7 cellular contexts compared by ENCODE assay signal in the genomic region with DNA sequence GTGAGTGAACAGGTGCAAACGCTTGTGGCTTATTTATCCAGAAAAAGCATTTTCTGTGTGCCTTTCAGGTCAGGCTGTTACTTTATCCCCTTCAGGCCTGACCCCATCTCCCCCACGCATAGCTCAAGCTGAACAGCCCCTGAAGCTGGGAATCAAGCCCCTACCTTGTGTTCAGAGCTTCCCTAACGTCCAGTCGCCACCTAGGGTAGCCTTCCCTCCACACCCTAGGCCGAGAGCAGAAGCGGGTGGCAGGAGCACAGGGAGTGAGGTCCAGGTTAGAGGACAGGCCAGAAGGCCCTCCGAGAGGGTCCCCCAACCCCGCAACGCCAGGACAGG. TPM values are rescaled to one million over a fixed set of nuclear protein-coding genes. Genes with fewer than 3 reads are reported as not detected.
DNase-seq lines count a peak whose midpoint lies in the region; TF ChIP-seq lines count a peak whose summit lies in the region.
"Had no signal": no experiment of that assay in that cellular context is flagged by ENCODE, and none has a peak within 500 bp of the region (broad histone marks: within the 10 kb centered on the region; RNA-seq: fewer than 3 reads in every experiment).

No MANE protein-coding gene starts in this region.

- no peaks in the 10 kb centered on the region for H3K9me3 Mint-ChIP-seq in T-helper 1 cell treated with Interleukin-12 subunit alpha and Interleukin-12 subunit beta and Interleukin-4 antibody, amounts not matched to agents 30 μg/mL and 1 μg/mL, for 36 hours

- peaks cover 5 to 14% of the 10 kb centered on the region in 2 donors for H3K36me3 ChIP-seq in stomach smooth muscle (ENCODE audit: control insufficient read depth in 2 of 2, insufficient read depth in 2 of 2, low read length in 2 of 2)

- H3K9me3 ChIP-seq in stomach smooth muscle (ENCODE audit: control insufficient read depth in 2 of 2, low read length in 2 of 2) = no peaks in the 10 kb centered on the region

- no peak for DNase-seq in T-helper 1 cell
- DNase-seq in fibroblast of villous mesenchyme (ENCODE audit: low read depth) = no peak
- no peak for DNase-seq in DMS153 (lab: John Stamatoyannopoulos, UW)
- DNase-seq in AG20443 (ENCODE audit: low spot score) = no peak
- DNase-seq: KG1 had no signal

- H3K4me3 Mint-ChIP-seq in T-helper 1 cell treated with Interleukin-12 subunit alpha and Interleukin-12 subunit beta and Interleukin-4 antibody, amounts not matched to agents 30 μg/mL and 1 μg/mL, for 36 hours = peak overlapping the region; percentile 70

- H3K4me1 Mint-ChIP-seq in T-helper 1 cell treated with Interleukin-12 subunit alpha and Interleukin-12 subunit beta and Interleukin-4 antibody, amounts not matched to agents 30 μg/mL and 1 μg/mL, for 36 hours (ENCODE audit: low read depth) = peaks cover 10% of the 10 kb centered on the region

- H3K27ac Mint-ChIP-seq in T-helper 1 cell treated with Interleukin-12 subunit alpha and Interleukin-12 subunit beta and Interleukin-4 antibody, amounts not matched to agents 30 μg/mL and 1 μg/mL, for 36 hours = no peak overlapping the region

- peak overlapping the region in 1 of 2 donors; percentile 72 for H3K9ac ChIP-seq in stomach smooth muscle (ENCODE audit: low read length in 2 of 2)

- H3K4me1 ChIP-seq in stomach smooth muscle (ENCODE audit: control insufficient read depth, insufficient read depth, low read length) = peaks cover 13% of the 10 kb centered on the region

- peaks cover 8% of the 10 kb centered on the region for H3K27me3 Mint-ChIP-seq in T-helper 1 cell treated with Interleukin-12 subunit alpha and Interleukin-12 subunit beta and Interleukin-4 antibody, amounts not matched to agents 30 μg/mL and 1 μg/mL, for 36 hours (ENCODE audit: low read depth)

- peak overlapping the region; percentile 71 for H3K4me3 ChIP-seq in fibroblast of villous mesenchyme (ENCODE audit: low read depth, low read length)
- peak overlapping the region; percentile 44 to 76 for H3K4me3 ChIP-seq in stomach smooth muscle (ENCODE audit: low read length in 2 of 2)

- H3K36me3 Mint-ChIP-seq in T-helper 1 cell treated with Interleukin-12 subunit alpha and Interleukin-12 subunit beta and Interleukin-4 antibody, amounts not matched to agents 30 μg/mL and 1 μg/mL, for 36 hours (ENCODE audit: low read depth) = peaks cover 3% of the 10 kb centered on the region

- H3K27me3 ChIP-seq in stomach smooth muscle (ENCODE audit: control insufficient read depth in 1 of 2, insufficient read depth in 2 of 2, low read length in 2 of 2) = no peaks in the 10 kb centered on the region

- no peak for TF ChIP-seq CTCF in fibroblast of villous mesenchyme (IDR thresholded peaks at IDR 0.05; ENCODE audit: insufficient read depth, low read depth, low read length)

- H3K27ac ChIP-seq in stomach smooth muscle (ENCODE audit: low read length) = no peak overlapping the region

RNA-seq across cellular contexts. Expression of gene SEMA4G, which starts 0.5 kb away (rescaled TPM):
- total RNA-seq in fibroblast of villous mesenchyme = 0.43 and 0.64 TPM in 2 replicates

RNA-seq across cellular contexts. Expression of gene MRPL43, which starts 18.5 kb away (rescaled TPM):
- 51.8 and 67.3 TPM in 2 replicates for total RNA-seq in fibroblast of villous mesenchyme

RNA-seq across cellular contexts. Expression of gene TWNK, which starts 18.5 kb away (rescaled TPM):
- 3.2 and 3.9 TPM in 2 replicates for total RNA-seq in fibroblast of villous mesenchyme

RNA-seq across cellular contexts. Expression of gene LZTS2, which starts 30.8 kb away (rescaled TPM):
- total RNA-seq in fibroblast of villous mesenchyme = 87.7 and 134 TPM in 2 replicates

RNA-seq across cellular contexts. Expression of gene SLF2, which starts 56.0 kb away (rescaled TPM):
- total RNA-seq in fibroblast of villous mesenchyme = 42.2 and 55.7 TPM in 2 replicates
